In genomic region chr20:53579581-53580375, GRCh38 we compare ENCODE assay signal across 8 cellular contexts. TPM values are rescaled to one million over a fixed set of nuclear protein-coding genes. Genes with fewer than 3 reads are reported as not detected.
DNase-seq lines count a peak whose midpoint lies in the region; ATAC-seq, FAIRE-seq and TF ChIP-seq lines count a peak whose summit lies in the region.

No MANE protein-coding gene starts in this region.

- peak overlapping the region; percentile 75 to 87 for H3K27ac ChIP-seq in A549
- peak overlapping the region; percentile 44 for H3K27ac ChIP-seq in psoas muscle

- H3K4me1 ChIP-seq in A549 (peaks cover 72% of the 10 kb centered on the region), psoas muscle (peaks cover 36% of the 10 kb centered on the region)

- H3K4me3 ChIP-seq in A549: peak overlapping the region; percentile 21; the same call in 2 of the 3 replicates
- peak overlapping the region; percentile 15 for H3K4me3 ChIP-seq in HFF-Myc (replicated peaks; ENCODE audit: low read depth, low read length)
- H3K4me3 ChIP-seq in WI38 (ENCODE audit: low read depth, low read length): peak overlapping the region; percentile 30
- H3K4me3 ChIP-seq in fibroblast of pulmonary artery (replicated peaks; ENCODE audit: low read depth, low read length): peak overlapping the region; percentile 4
- H3K4me3 ChIP-seq in psoas muscle: no peak overlapping the region

- peak; percentile 62 to 64; a peak in 5 of 6 replicates for ATAC-seq in A549
- ATAC-seq in psoas muscle: peak in 2 of 4 donors; percentile 18 to 24
- ATAC-seq in HG02970 (IDR thresholded peaks at IDR 0.05; ENCODE audit: low FRiP score, unreplicated experiment): no peak

- no peak for TF ChIP-seq POLR2A in A549 (IDR thresholded peaks at IDR 0.05; ENCODE audit: low read length)

- CTCF ChIA-PET in A549 (lab: Yijun Ruan, JAX): interaction anchor here (0.7 to 8.9 kb wide), 22 partner anchors 10 to 514 kb away, joined by 3 to 120 read pairs (median 4); no protein-coding TSS in a partner anchor

- peak overlapping the region; percentile 85 for H3K4me2 ChIP-seq in A549

- WGBS in A549 (ENCODE audit: missing lambda C conversion rate): 22% methylated on average over 10 of the region's 10 CpGs
- WGBS in psoas muscle, 3 donors: 50 to 62% (median 62%) methylated on average over 10 of the region's 10 CpGs

- peaks cover 2 to 49% of the 10 kb centered on the region in 2 donors for H3K36me3 ChIP-seq in psoas muscle (ENCODE audit: insufficient read depth in 1 of 2, low read depth in 1 of 2)

- TF ChIP-seq CTCF in A549 (IDR thresholded peaks at IDR 0.05) (no peak), HFF-Myc (IDR thresholded peaks at IDR 0.05; ENCODE audit: low read depth, low read length, missing control alignments) (no peak), WI38 (IDR thresholded peaks at IDR 0.05; ENCODE audit: low read depth, low read length) (no peak), fibroblast of pulmonary artery (IDR thresholded peaks at IDR 0.05; ENCODE audit: low read length, missing control alignments) (no peak), psoas muscle (IDR thresholded peaks at IDR 0.05) (no peak)

- no peak; a peak in 1 of 5 replicates for TF ChIP-seq RAD21 in A549 (conservative IDR thresholded peaks at IDR 0.05 in 1 of 2, IDR thresholded peaks at IDR 0.05 in 1 of 2)

- DNase-seq in A549 (ENCODE audit: low read depth in 1 of 2, low spot score in 1 of 2) (peak in 1 of 2 experiments; percentile 65), HFF-Myc (ENCODE audit: extremely low read depth, low read depth) (no peak), fibroblast of pulmonary artery (ENCODE audit: low read depth) (peak; percentile 91), psoas muscle (peak in 1 of 2 donors; percentile 37), mucosa of gallbladder (ENCODE audit: low spot score) (no peak), putamen (ENCODE audit: low spot score) (no peak)

- POLR2A ChIA-PET in A549 (lab: Yijun Ruan, JAX): interaction anchor here (0.9 to 2.0 kb wide), 6 partner anchors 12 to 360 kb away, joined by 3 to 11 read pairs (median 6); partner anchors contain the start of gene ZNF217

- peak; percentile 53 to 72; a peak in 3 of 5 replicates for TF ChIP-seq EP300 in A549 (IDR thresholded peaks at IDR 0.05)

- intact Hi-C loops in psoas muscle (cut with DNase I): loop anchor here (2.0 to 5.0 kb wide), 4 partner anchors 291 to 623 kb away; no protein-coding TSS in a partner anchor

- no peaks in the 10 kb centered on the region for H3K9me3 ChIP-seq in A549
- no peaks in the 10 kb centered on the region for H3K9me3 ChIP-seq in psoas muscle

- no peaks in the 10 kb centered on the region for H3K27me3 ChIP-seq in psoas muscle (ENCODE audit: insufficient read depth in 3 of 3, low read length in 2 of 3)

- FAIRE-seq in A549 (lab: Jason Lieb, UNC): no peak

TF ChIP-seq in A549, 52 proteins besides CTCF, POLR2A, EP300 and RAD21 (continues in another document):
- TF ChIP-seq TP53 (CRISPR knock-in tag; IDR thresholded peaks at IDR 0.05): no peak
- TF ChIP-seq ELK1 (IDR thresholded peaks at IDR 0.05; ENCODE audit: low read depth, low read length): no peak
- no peak for TF ChIP-seq FOSB (CRISPR knock-in tag; IDR thresholded peaks at IDR 0.05)
- TF ChIP-seq FOXS1 (CRISPR knock-in tag; IDR thresholded peaks at IDR 0.05): no peak
- no peak for TF ChIP-seq SREBF2 (IDR thresholded peaks at IDR 0.05)
- TF ChIP-seq PBX3 (IDR thresholded peaks at IDR 0.05): no peak
- no peak for TF ChIP-seq CHD4 (IDR thresholded peaks at IDR 0.05; ENCODE audit: borderline replicate concordance)
- TF ChIP-seq ZC3H11A (IDR thresholded peaks at IDR 0.05): no peak
- TF ChIP-seq HOXB5 (CRISPR knock-in tag; IDR thresholded peaks at IDR 0.05): 0 out of 2 replicates have a peak, but pooled peaks have one; percentile 59
- no peak for TF ChIP-seq REST (IDR thresholded peaks at IDR 0.05)
- no peak for TF ChIP-seq ATOH8 (CRISPR knock-in tag; IDR thresholded peaks at IDR 0.05; ENCODE audit: low read depth)
- no peak for TF ChIP-seq HMGXB4 (CRISPR knock-in tag; IDR thresholded peaks at IDR 0.05; ENCODE audit: borderline replicate concordance)
- TF ChIP-seq KDM1A (IDR thresholded peaks at IDR 0.05; ENCODE audit: low read depth): no peak
- TF ChIP-seq ESRRA (IDR thresholded peaks at IDR 0.05; ENCODE audit: borderline replicate concordance, low read length): 0 out of 2 replicates have a peak, but pooled peaks have one; percentile 19
- TF ChIP-seq USF2 (IDR thresholded peaks at IDR 0.05): no peak
- TF ChIP-seq EHMT2 (IDR thresholded peaks at IDR 0.05; ENCODE audit: low read depth): no peak

RNA-seq across cellular contexts. Expression of gene ZNF217, which starts 13.9 kb away (rescaled TPM):
- polyA plus RNA-seq in A549 (2011; rRNA removed) (22.2 and 29.5 TPM in 2 replicates), A549 (2017; fragmentation: RNase III; extraction: RNeasy Plus Mini Kit Qiagen cat#74134 plus additional on column Dnase treatment) (28.1 to 30.5 TPM (median 29.9 TPM) in 3 replicates), psoas muscle (1 to 10 TPM; 1.7 to 4.3 (median 2.6) TPM)
- polyA plus RNA-seq in A549 (2012; cell fraction: cytosol; rRNA removed): 6.8 and 8.8 TPM in 2 replicates
- 8.9 and 11.6 TPM in 2 replicates for polyA plus RNA-seq in A549 (2012; cell fraction: nucleus; rRNA removed)
- 48.5 and 50.5 TPM in 2 replicates for polyA minus RNA-seq in A549 (2011; rRNA and poly(A)+ RNA removed)
- total RNA-seq in psoas muscle (1 to 10 TPM; 4.0 to 8.1 (median 6.1) TPM), mucosa of gallbladder (45.4 TPM)
